10 cellular contexts compared by ENCODE assay signal in genomic region chr1:37038079-37038702, GRCh38. TPM values are rescaled to one million over a fixed set of nuclear protein-coding genes. Genes with fewer than 3 reads are reported as not detected.
A peak's percentile ranks its signal among the peaks of the same experiment; 100 is the strongest.
DNase-seq lines count a peak whose midpoint lies in the region; ATAC-seq and TF ChIP-seq lines count a peak whose summit lies in the region.
"Had no signal": no experiment of that assay in that cellular context is flagged by ENCODE, and none has a peak within 500 bp of the region (broad histone marks: within the 10 kb centered on the region; RNA-seq: fewer than 3 reads in every experiment).

No MANE protein-coding gene starts in this region.

- TF ChIP-seq CTCF in natural killer cell (IDR thresholded peaks at IDR 0.05), result no peak

- peaks cover 35 to 40% of the 10 kb centered on the region in 2 donors for H3K27me3 Mint-ChIP-seq in natural killer cell (ENCODE audit: low read depth in 2 of 2)

- no peak for ATAC-seq in natural killer cell
- ATAC-seq: lower lobe of right lung had no signal

- no peaks in the 10 kb centered on the region for H3K4me1 Mint-ChIP-seq in natural killer cell

- intact Hi-C loops in natural killer cell (cut with micrococcal nuclease), result no loop called here

- H3K27ac Mint-ChIP-seq in natural killer cell, result no peak overlapping the region
- H3K27ac Mint-ChIP-seq: activated T-helper 1 cell treated with anti-CD3 and anti-CD28 coated beads, Interleukin-12 subunit alpha, Interleukin-12 subunit beta, Interleukin-2, Interleukin-4 antibody, amounts not matched to agents 30 ng/mL and 10 ng/mL and 1 ng/mL, durations not matched to agents 14 hours and 24 hours and 36 hours had no signal

- peak; percentile 96 for DNase-seq in COR-L47 (lab: John Stamatoyannopoulos, UW)
- peak; percentile 99 for DNase-seq in NCI-H1092 (lab: John Stamatoyannopoulos, UW)
- peak; percentile 69 to 85 for DNase-seq in SHP77 (lab: John Stamatoyannopoulos, UW)
- DNase-seq in inferior parietal cortex (ENCODE audit: extremely low spot score), result peak; percentile 79
- DNase-seq in stimulated activated naive CD4-positive, alpha-beta T cell treated with Interleukin-2 at 50 U/mL for 16 hours (lab: John Stamatoyannopoulos, UW), result no peak
- DNase-seq in activated CD4-positive, alpha-beta T cell treated with anti-CD3 and anti-CD28 coated beads for 4 hours, result no peak
- DNase-seq in activated CD4-positive, alpha-beta T cell treated with anti-CD3 and anti-CD28 coated beads, Interleukin-2, amount 50 U/mL, for 1 hour, result no peak
- DNase-seq in natural killer cell, result no peak
- DNase-seq: lower lobe of right lung had no signal

- H3K4me3 Mint-ChIP-seq in natural killer cell, result no peak overlapping the region
- H3K4me3 Mint-ChIP-seq: activated T-helper 1 cell treated with anti-CD3 and anti-CD28 coated beads, Interleukin-12 subunit alpha, Interleukin-12 subunit beta, Interleukin-2, Interleukin-4 antibody, amounts not matched to agents 30 ng/mL and 10 ng/mL and 1 ng/mL, durations not matched to agents 14 hours and 24 hours and 36 hours had no signal

- no peaks in the 10 kb centered on the region for H3K36me3 Mint-ChIP-seq in natural killer cell

- no peaks in the 10 kb centered on the region for H3K9me3 Mint-ChIP-seq in natural killer cell
- H3K9me3 Mint-ChIP-seq: activated T-helper 1 cell treated with anti-CD3 and anti-CD28 coated beads, Interleukin-12 subunit alpha, Interleukin-12 subunit beta, Interleukin-2, Interleukin-4 antibody, amounts not matched to agents 30 ng/mL and 10 ng/mL and 1 ng/mL, durations not matched to agents 14 hours and 24 hours and 36 hours had no signal

RNA-seq across cellular contexts. Expression of gene GRIK3, which starts 3.9 kb away (rescaled TPM):
- total RNA-seq in natural killer cell, result not detected
- total RNA-seq: activated T-helper 1 cell treated with anti-CD3 and anti-CD28 coated beads, Interleukin-12 subunit alpha, Interleukin-12 subunit beta, Interleukin-2, Interleukin-4 antibody, amounts not matched to agents 30 ng/mL and 10 ng/mL and 1 ng/mL, durations not matched to agents 14 hours and 24 hours and 36 hours had no signal

Comparison
In these comparisons a context has a peak if more than half of its experiments do, and no peak if none do; other contexts are left out.
1. DNase-seq: peak in COR-L47 (single experiment), NCI-H1092 (single experiment), SHP77 (2 of 2) and inferior parietal cortex (single experiment); none in stimulated activated naive CD4-positive, alpha-beta T cell treated with Interleukin-2 at 50 U/mL for 16 hours (single experiment), activated CD4-positive, alpha-beta T cell treated with anti-CD3 and anti-CD28 coated beads for 4 hours (0 of 2), activated CD4-positive, alpha-beta T cell treated with anti-CD3 and anti-CD28 coated beads, Interleukin-2, amount 50 U/mL, for 1 hour (single experiment) and natural killer cell (single experiment).